8 cellular contexts compared by ENCODE assay signal in the genomic region with DNA sequence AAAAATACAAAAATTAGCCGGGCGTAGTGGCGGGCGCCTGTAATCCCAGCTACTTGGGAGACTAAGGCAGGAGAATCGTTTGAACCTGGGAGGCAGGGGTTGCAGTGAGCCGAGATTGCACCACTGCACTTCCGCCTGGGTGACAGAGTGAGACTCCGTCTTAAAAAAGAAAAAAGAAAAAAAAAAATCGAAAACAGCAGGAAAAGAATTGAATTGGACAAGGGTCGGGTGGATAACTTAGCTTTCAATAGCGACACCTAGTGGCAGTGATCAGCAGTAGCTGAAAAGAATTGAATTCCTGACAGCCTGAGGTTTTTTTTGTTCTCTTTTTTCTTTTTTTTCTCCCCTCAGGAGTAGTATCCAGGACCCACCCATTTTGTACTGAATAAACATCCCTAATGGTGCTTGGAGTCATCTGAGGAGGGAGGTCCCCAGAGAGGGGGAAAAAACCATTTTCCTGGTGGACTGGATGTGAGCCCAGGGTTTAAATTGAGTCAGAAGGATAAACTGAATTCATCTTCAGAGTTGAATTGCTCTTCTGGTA. TPM values are rescaled to one million over a fixed set of nuclear protein-coding genes. Genes with fewer than 3 reads are reported as not detected.
DNase-seq lines count a peak whose midpoint lies in the region; ATAC-seq, FAIRE-seq and TF ChIP-seq lines count a peak whose summit lies in the region.

No MANE protein-coding gene starts in this region.

- H3K4me2 ChIP-seq in neural cell (ENCODE audit: low read length): no peak overlapping the region

- no peak for FAIRE-seq in HTR-8/SVneo (lab: Jason Lieb, UNC)

- H3K9me2 ChIP-seq in neural cell (ENCODE audit: insufficient read depth, low read length): no peaks in the 10 kb centered on the region

- no peak for ATAC-seq in HG02973 (IDR thresholded peaks at IDR 0.05; ENCODE audit: unreplicated experiment)

- H3F3A ChIP-seq in neural cell (ENCODE audit: insufficient read depth, low read length, poor library complexity, severe bottlenecking): no peaks in the 10 kb centered on the region

- no peaks in the 10 kb centered on the region for H4K20me1 ChIP-seq in neural cell (ENCODE audit: insufficient read depth)

- peak; percentile 83 for DNase-seq in DMS153 treated with DMSO at 0.1 percent for 48 hours (lab: John Stamatoyannopoulos, UW; ENCODE audit: unreplicated experiment)
- DNase-seq in HTR-8/SVneo (ENCODE audit: insufficient read length, low spot score): peak; percentile 85
- peak; percentile 83 for DNase-seq in NOMO-1 treated with DMSO at 0.1 percent for 48 hours (lab: John Stamatoyannopoulos, UW; ENCODE audit: unreplicated experiment)
- peak; percentile 27 for DNase-seq in activated CD8-positive, alpha-beta memory T cell treated with anti-CD3 and anti-CD28 coated beads, Interleukin-2, amount 50 U/mL, for 1 hour (ENCODE audit: extremely low read depth)
- peak; percentile 89 for DNase-seq in fibroblast of pulmonary artery (ENCODE audit: low read depth)
- peak; percentile 53 for DNase-seq in ureter (ENCODE audit: low spot score)

- H3K9me3 ChIP-seq in neural cell (ENCODE audit: low read length): no peaks in the 10 kb centered on the region

- no peaks in the 10 kb centered on the region for H3K36me3 ChIP-seq in neural cell (ENCODE audit: insufficient read depth, low read length)

- H3K9ac ChIP-seq in neural cell (ENCODE audit: low read length): no peak overlapping the region

- no peak for TF ChIP-seq EP300 in neural cell (conservative IDR thresholded peaks at IDR 0.05; ENCODE audit: poor library complexity, severe bottlenecking)

- H2AFZ ChIP-seq in neural cell (ENCODE audit: low read depth, low read length): no peak overlapping the region

- TF ChIP-seq CTCF in fibroblast of pulmonary artery (IDR thresholded peaks at IDR 0.05; ENCODE audit: low read length, missing control alignments) (peak; percentile 84), neural cell (IDR thresholded peaks at IDR 0.05; ENCODE audit: poor library complexity, severe bottlenecking) (peak; percentile 87)

- no peak overlapping the region for H3K4me3 ChIP-seq in fibroblast of pulmonary artery (replicated peaks; ENCODE audit: low read depth, low read length)
- no peak overlapping the region for H3K4me3 ChIP-seq in neural cell (ENCODE audit: low read length)

- no peak overlapping the region for H3K27ac ChIP-seq in neural cell (ENCODE audit: low read length)

- H3K27me3 ChIP-seq in neural cell (ENCODE audit: insufficient read depth, low read depth, low read length): no peaks in the 10 kb centered on the region

- peak; percentile 86 for TF ChIP-seq RAD21 in neural cell (conservative IDR thresholded peaks at IDR 0.05)

- H3K79me2 ChIP-seq in neural cell (replicated peaks; ENCODE audit: insufficient read depth, low read length): no peaks in the 10 kb centered on the region

TF ChIP-seq in neural cell, 6 proteins besides CTCF, POLR2A, EP300 and RAD21:
- TF ChIP-seq, protein P1, sequence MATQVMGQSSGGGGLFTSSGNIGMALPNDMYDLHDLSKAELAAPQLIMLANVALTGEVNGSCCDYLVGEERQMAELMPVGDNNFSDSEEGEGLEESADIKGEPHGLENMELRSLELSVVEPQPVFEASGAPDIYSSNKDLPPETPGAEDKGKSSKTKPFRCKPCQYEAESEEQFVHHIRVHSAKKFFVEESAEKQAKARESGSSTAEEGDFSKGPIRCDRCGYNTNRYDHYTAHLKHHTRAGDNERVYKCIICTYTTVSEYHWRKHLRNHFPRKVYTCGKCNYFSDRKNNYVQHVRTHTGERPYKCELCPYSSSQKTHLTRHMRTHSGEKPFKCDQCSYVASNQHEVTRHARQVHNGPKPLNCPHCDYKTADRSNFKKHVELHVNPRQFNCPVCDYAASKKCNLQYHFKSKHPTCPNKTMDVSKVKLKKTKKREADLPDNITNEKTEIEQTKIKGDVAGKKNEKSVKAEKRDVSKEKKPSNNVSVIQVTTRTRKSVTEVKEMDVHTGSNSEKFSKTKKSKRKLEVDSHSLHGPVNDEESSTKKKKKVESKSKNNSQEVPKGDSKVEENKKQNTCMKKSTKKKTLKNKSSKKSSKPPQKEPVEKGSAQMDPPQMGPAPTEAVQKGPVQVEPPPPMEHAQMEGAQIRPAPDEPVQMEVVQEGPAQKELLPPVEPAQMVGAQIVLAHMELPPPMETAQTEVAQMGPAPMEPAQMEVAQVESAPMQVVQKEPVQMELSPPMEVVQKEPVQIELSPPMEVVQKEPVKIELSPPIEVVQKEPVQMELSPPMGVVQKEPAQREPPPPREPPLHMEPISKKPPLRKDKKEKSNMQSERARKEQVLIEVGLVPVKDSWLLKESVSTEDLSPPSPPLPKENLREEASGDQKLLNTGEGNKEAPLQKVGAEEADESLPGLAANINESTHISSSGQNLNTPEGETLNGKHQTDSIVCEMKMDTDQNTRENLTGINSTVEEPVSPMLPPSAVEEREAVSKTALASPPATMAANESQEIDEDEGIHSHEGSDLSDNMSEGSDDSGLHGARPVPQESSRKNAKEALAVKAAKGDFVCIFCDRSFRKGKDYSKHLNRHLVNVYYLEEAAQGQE (IDR thresholded peaks at IDR 0.05; ENCODE audit: borderline replicate concordance): no peak
- TF ChIP-seq TAF1 (IDR thresholded peaks at IDR 0.05; ENCODE audit: low read depth): no peak
- no peak for TF ChIP-seq MXI1 (conservative IDR thresholded peaks at IDR 0.05; ENCODE audit: poor library complexity, severe bottlenecking)
- no peak for TF ChIP-seq POLR2AphosphoS5 (IDR thresholded peaks at IDR 0.05)
- peak; percentile 85 for TF ChIP-seq SMC3 (conservative IDR thresholded peaks at IDR 0.05; ENCODE audit: poor library complexity)
- no peak for TF ChIP-seq EZH2 (IDR thresholded peaks at IDR 0.05; ENCODE audit: borderline replicate concordance, insufficient read depth, low read length, poor library complexity, severe bottlenecking)

RNA-seq across cellular contexts. Expression of a gene that starts 55.1 kb away (rescaled TPM):
- 151 and 198 TPM in 2 replicates for polyA plus RNA-seq in neural cell
- polyA minus RNA-seq in neural cell: 102 and 103 TPM in 2 replicates
- 138 TPM for total RNA-seq in ureter

Comparison
In these comparisons a context has a peak if more than half of its experiments do, and no peak if none do; other contexts are left out.
1. DNase-seq: peak in every context shown above with its lines; median percentile 89 in fibroblast of pulmonary artery; 85 in HTR-8/SVneo; 83 in DMS153 treated with DMSO at 0.1 percent for 48 hours; 83 in NOMO-1 treated with DMSO at 0.1 percent for 48 hours; 53 in ureter; 27 in activated CD8-positive, alpha-beta memory T cell treated with anti-CD3 and anti-CD28 coated beads, Interleukin-2, amount 50 U/mL, for 1 hour.